In the genomic region with DNA sequence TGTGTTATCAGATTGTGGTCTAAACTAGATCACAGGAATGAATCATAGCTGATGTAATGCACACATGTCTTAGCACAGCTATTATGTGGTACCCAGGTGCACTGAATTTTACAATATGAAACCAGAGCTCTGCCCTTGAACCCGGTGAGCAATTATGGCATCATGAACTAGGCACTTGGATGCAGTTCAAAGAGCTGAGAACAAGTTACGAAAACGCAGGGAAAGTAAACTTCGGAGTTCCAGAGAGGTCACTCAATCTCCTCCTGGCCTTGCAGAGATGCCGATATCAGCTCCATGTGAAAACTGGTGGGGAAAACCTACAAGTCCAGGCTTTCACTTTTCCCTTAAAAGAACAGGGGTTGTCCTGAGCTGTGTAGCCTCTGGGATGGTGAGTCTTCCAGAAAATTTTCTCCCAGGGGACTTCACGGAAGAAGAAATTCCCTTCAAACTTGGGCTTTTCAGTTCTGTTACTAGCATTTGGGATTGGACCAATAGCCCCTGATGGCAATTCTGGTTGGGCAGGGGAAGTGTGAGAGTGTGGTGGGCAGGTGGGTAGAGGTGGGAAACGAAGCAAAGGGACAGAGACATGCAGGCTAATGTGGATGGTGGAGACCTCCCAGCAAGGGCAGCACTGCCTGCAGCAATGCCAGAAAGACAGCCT, we compare ENCODE assay signal across 8 cellular contexts.
A peak's percentile ranks its signal among the peaks of the same experiment; 100 is the strongest.
DNase-seq lines count a peak whose midpoint lies in the region; ATAC-seq, FAIRE-seq and TF ChIP-seq lines count a peak whose summit lies in the region.

No MANE protein-coding gene starts in this region.

- H3K4me1 ChIP-seq in A549 (peaks cover 34% of the 10 kb centered on the region), HCT116 (ENCODE audit: control insufficient read depth in 1 of 2, insufficient read depth in 2 of 2, low read length in 2 of 2) (peaks cover 30 to 37% of the 10 kb centered on the region in 2 experiments)

- no peaks in the 10 kb centered on the region for H4K20me1 ChIP-seq in HCT116 (ENCODE audit: insufficient read depth)

- H3K27me3 ChIP-seq in HCT116 (ENCODE audit: insufficient read depth, low read length) = no peaks in the 10 kb centered on the region

- no peaks in the 10 kb centered on the region for H3K36me3 ChIP-seq in HCT116 (ENCODE audit: control insufficient read depth in 1 of 2, insufficient read depth in 2 of 2, low read length in 2 of 2)

- H3K9me2 ChIP-seq in HCT116 (ENCODE audit: insufficient read depth) = no peaks in the 10 kb centered on the region

- H3K27ac ChIP-seq in A549 = peak overlapping the region; percentile 88 to 92
- H3K27ac ChIP-seq in HCT116 (ENCODE audit: low read depth, low read length) = peak overlapping the region; percentile 63

- H3K79me2 ChIP-seq in HCT116 (ENCODE audit: insufficient read depth, low read length) = no peaks in the 10 kb centered on the region

- RAD21 ChIA-PET in HCT116 (lab: Charles Lee; ENCODE audit: low non-redundant PET in 1 of 2, low total read pairs in 2 of 2, uncharacterized antibody in 2 of 2, unreplicated experiment in 2 of 2) = interaction anchor here (0.7 to 1.2 kb wide), 3 partner anchors 185 to 226 kb away, joined by 3 to 5 read pairs (median 3); no protein-coding TSS in a partner anchor

- no TSS peak for BruUV-seq in HCT116 (replicated peaks; lab: Mats Ljungman, UMichigan)

- no peak overlapping the region for H2AFZ ChIP-seq in HCT116 (ENCODE audit: low read depth, low read length, poor library complexity, severe bottlenecking)

- WGBS in A549 (ENCODE audit: missing lambda C conversion rate) = 36% methylated on average over 7 of the region's 7 CpGs

- DNase-seq in A549 (ENCODE audit: low read depth in 1 of 2, low spot score in 1 of 2) (peak; percentile 33 to 69), HCT116 (ENCODE audit: low read depth, low spot score) (peak; percentile 59), T1000 (lab: John Stamatoyannopoulos, UW) (peak; percentile 52), hepatic stellate cell (ENCODE audit: low spot score) (peak; percentile 35), GM12892 (ENCODE audit: insufficient read length) (no peak), inferior parietal cortex (ENCODE audit: extremely low spot score) (no peak), NCI-H526 (lab: John Stamatoyannopoulos, UW) (no peak), T-helper 9 cell (no peak)

- H3K4me2 ChIP-seq in A549 = peak overlapping the region; percentile 78
- peak overlapping the region; percentile 70 for H3K4me2 ChIP-seq in HCT116 (ENCODE audit: low read length)

- peaks cover 9% of the 10 kb centered on the region; the same call in 2 of the 3 replicates for H3K9me3 ChIP-seq in A549
- no peaks in the 10 kb centered on the region for H3K9me3 ChIP-seq in HCT116 (ENCODE audit: control insufficient read depth in 1 of 2, insufficient read depth in 1 of 2, low read depth in 1 of 2, low read length in 2 of 2)

- POLR2A ChIA-PET in A549 (lab: Yijun Ruan, JAX) = interaction anchor here (0.9 to 2.5 kb wide), 9 partner anchors 40 to 906 kb away, joined by 3 to 18 read pairs (median 5); partner anchors contain the start of gene SH3BP4
- POLR2A ChIA-PET in HCT116 (lab: Charles Lee) = interaction anchor here (1.4 to 1.8 kb wide), 2 partner anchors 11 to 100 kb away, joined by 3 to 5 read pairs; no protein-coding TSS in a partner anchor

- TF ChIP-seq EP300 in A549 (IDR thresholded peaks at IDR 0.05) = peak; percentile 90 to 93; a peak in 3 of 5 replicates

- ATAC-seq in A549 (peak; percentile 67 to 76), HCT116 (peak; percentile 62)

- CTCF ChIA-PET in A549 (lab: Yijun Ruan, JAX) (interaction anchor here (0.6 to 3.7 kb wide), 23 partner anchors 14 to 908 kb away, joined by 3 to 28 read pairs (median 4); no protein-coding TSS in a partner anchor), HCT116 (lab: Charles Lee) (interaction anchor here (1.1 to 3.4 kb wide), 10 partner anchors 20 to 338 kb away, joined by 3 to 19 read pairs (median 6); no protein-coding TSS in a partner anchor)

- H3K9ac ChIP-seq in HCT116 (ENCODE audit: low read length) = peak overlapping the region; percentile 53

- peak in 1 of 2 experiments; percentile 69; a peak in 3 of 5 replicates for TF ChIP-seq RAD21 in A549 (conservative IDR thresholded peaks at IDR 0.05 in 1 of 2, IDR thresholded peaks at IDR 0.05 in 1 of 2)
- TF ChIP-seq RAD21 in HCT116 (IDR thresholded peaks at IDR 0.05; ENCODE audit: low read depth) = 0 out of 2 replicates have a peak, but pooled peaks have one; percentile 19

- H3K4me3 ChIP-seq in A549 (peak overlapping the region; percentile 16; the same call in 1 of the 3 replicates), HCT116 (replicated peaks in 1 of 2; ENCODE audit: low read depth in 1 of 2, low read length in 2 of 2) (peak overlapping the region; percentile 52)

- TF ChIP-seq CTCF in A549 (IDR thresholded peaks at IDR 0.05) = no peak
- no peak for TF ChIP-seq CTCF in HCT116 (IDR thresholded peaks at IDR 0.05 in 2 of 3, conservative IDR thresholded peaks at IDR 0.05 in 1 of 3; ENCODE audit: borderline replicate concordance in 1 of 3, insufficient read depth in 1 of 3, low read depth in 2 of 3, low read length in 2 of 3)

- TF ChIP-seq POLR2A in A549 (IDR thresholded peaks at IDR 0.05; ENCODE audit: low read length) = no peak
- TF ChIP-seq POLR2A in HCT116 (IDR thresholded peaks at IDR 0.05; ENCODE audit: borderline replicate concordance, extremely low read depth, insufficient read depth, insufficient read length) = no peak
- no peak for TF ChIP-seq POLR2A in GM12892 (IDR thresholded peaks at IDR 0.05; ENCODE audit: low read depth, low read length)

- intact Hi-C loops in HCT116 (cut with micrococcal nuclease) = loop anchor here (5.0 to 10.0 kb wide), 2 partner anchors 186 to 227 kb away; no protein-coding TSS in a partner anchor

- FAIRE-seq in A549 (lab: Jason Lieb, UNC) (peak; percentile 67), GM12892 (lab: Jason Lieb, UNC) (no peak)

TF ChIP-seq in A549, 52 proteins besides CTCF, POLR2A, EP300 and RAD21 (continues in another document):
- TF ChIP-seq CEBPB (IDR thresholded peaks at IDR 0.05) = peak; percentile 88 to 91
- TF ChIP-seq SMC3 (IDR thresholded peaks at IDR 0.05) = peak; percentile 52; the same call in 2 of the 3 replicates
- peak; percentile 88 for TF ChIP-seq GATA3 (IDR thresholded peaks at IDR 0.05; ENCODE audit: borderline replicate concordance)
- TF ChIP-seq FOSL2 (IDR thresholded peaks at IDR 0.05) = peak; percentile 96
- peak; percentile 51 for TF ChIP-seq FOSL2 (CRISPR knock-in tag; IDR thresholded peaks at IDR 0.05)
- no peak for TF ChIP-seq EHF (CRISPR knock-in tag; IDR thresholded peaks at IDR 0.05)
- TF ChIP-seq TFCP2L1 (CRISPR knock-in tag; IDR thresholded peaks at IDR 0.05) = no peak
- TF ChIP-seq KDM5A (IDR thresholded peaks at IDR 0.05) = no peak
- peak; percentile 39; the same call in 1 of the 2 replicates for TF ChIP-seq MAX (IDR thresholded peaks at IDR 0.05)
- peak; percentile 92 to 94; a peak in 4 of 5 replicates for TF ChIP-seq JUN (IDR thresholded peaks at IDR 0.05)
- TF ChIP-seq, protein P1, sequence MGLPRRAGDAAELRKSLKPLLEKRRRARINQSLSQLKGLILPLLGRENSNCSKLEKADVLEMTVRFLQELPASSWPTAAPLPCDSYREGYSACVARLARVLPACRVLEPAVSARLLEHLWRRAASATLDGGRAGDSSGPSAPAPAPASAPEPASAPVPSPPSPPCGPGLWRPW (IDR thresholded peaks at IDR 0.05) = peak; percentile 76

TF ChIP-seq in HCT116, 20 proteins besides CTCF, POLR2A, EP300 and RAD21 (continues in another document):
- no peak for TF ChIP-seq EZH2 (IDR thresholded peaks at IDR 0.05)
- no peak; the same call in none of the 2 replicates for TF ChIP-seq CEBPB (IDR thresholded peaks at IDR 0.05; ENCODE audit: low read depth)
- TF ChIP-seq REST (IDR thresholded peaks at IDR 0.05; ENCODE audit: low read depth) = no peak
- TF ChIP-seq SP1 (IDR thresholded peaks at IDR 0.05; ENCODE audit: low read depth) = peak; percentile 69
- TF ChIP-seq, protein P2, sequence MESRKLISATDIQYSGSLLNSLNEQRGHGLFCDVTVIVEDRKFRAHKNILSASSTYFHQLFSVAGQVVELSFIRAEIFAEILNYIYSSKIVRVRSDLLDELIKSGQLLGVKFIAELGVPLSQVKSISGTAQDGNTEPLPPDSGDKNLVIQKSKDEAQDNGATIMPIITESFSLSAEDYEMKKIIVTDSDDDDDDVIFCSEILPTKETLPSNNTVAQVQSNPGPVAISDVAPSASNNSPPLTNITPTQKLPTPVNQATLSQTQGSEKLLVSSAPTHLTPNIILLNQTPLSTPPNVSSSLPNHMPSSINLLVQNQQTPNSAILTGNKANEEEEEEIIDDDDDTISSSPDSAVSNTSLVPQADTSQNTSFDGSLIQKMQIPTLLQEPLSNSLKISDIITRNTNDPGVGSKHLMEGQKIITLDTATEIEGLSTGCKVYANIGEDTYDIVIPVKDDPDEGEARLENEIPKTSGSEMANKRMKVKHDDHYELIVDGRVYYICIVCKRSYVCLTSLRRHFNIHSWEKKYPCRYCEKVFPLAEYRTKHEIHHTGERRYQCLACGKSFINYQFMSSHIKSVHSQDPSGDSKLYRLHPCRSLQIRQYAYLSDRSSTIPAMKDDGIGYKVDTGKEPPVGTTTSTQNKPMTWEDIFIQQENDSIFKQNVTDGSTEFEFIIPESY (IDR thresholded peaks at IDR 0.05; ENCODE audit: extremely low read depth, insufficient replicate concordance, low read length) = no peak
- TF ChIP-seq FOSL1 (IDR thresholded peaks at IDR 0.05; ENCODE audit: low read depth) = peak; percentile 68
- TF ChIP-seq SIN3A (IDR thresholded peaks at IDR 0.05; ENCODE audit: low read depth) = no peak; the same call in 1 of the 2 replicates

Comparison
In these comparisons a context has a peak if more than half of its experiments do, and no peak if none do; other contexts are left out.
1. DNase-seq: peak in A549 (2 of 2), HCT116 (single experiment), T1000 (single experiment) and hepatic stellate cell (single experiment); none in GM12892 (single experiment), inferior parietal cortex (single experiment), NCI-H526 (0 of 2) and T-helper 9 cell (single experiment).
2. Of the 6 proteins assayed by ChIP-seq in both A549 and HCT116: peak only in A549: CEBPB; only in HCT116: none; in both: MAX; in neither: 3; mixed calls (peak in some experiments, not most) for 1.